17 cellular contexts compared by ENCODE assay signal in genomic region chr13:66748712-66749111, GRCh38.
"Had no signal": no experiment of that assay in that cellular context is flagged by ENCODE, and none has a peak within 500 bp of the region (broad histone marks: within the 10 kb centered on the region; RNA-seq: fewer than 3 reads in every experiment).

No MANE protein-coding gene starts in this region.

- H3K27ac ChIP-seq: pancreas, sigmoid colon, SK-N-MC, transverse colon had no signal

- H3K4me1 Mint-ChIP-seq: central memory CD8-positive, alpha-beta T cell; naive thymus-derived CD8-positive, alpha-beta T cell had no signal

- ATAC-seq: left cardiac atrium; mucosa of descending colon; naive thymus-derived CD8-positive, alpha-beta T cell; pancreas had no signal

- H3K9me3 ChIP-seq: mucosa of descending colon, pancreas, sigmoid colon, transverse colon had no signal

- H3K27me3 Mint-ChIP-seq: central memory CD8-positive, alpha-beta T cell; naive thymus-derived CD8-positive, alpha-beta T cell had no signal

- H3K27me3 ChIP-seq: pancreas, sigmoid colon, transverse colon had no signal

- H3K36me3 ChIP-seq: pancreas, sigmoid colon, transverse colon had no signal

- H3K4me1 ChIP-seq: pancreas, sigmoid colon, transverse colon had no signal

- DNase-seq: activated CD4-positive, alpha-beta T cell treated with anti-CD3 and anti-CD28 coated beads for 1 hour; activated CD8-positive, alpha-beta memory T cell treated with anti-CD3 and anti-CD28 coated beads, Interleukin-2, amount 50 U/mL, for 48 hours; activated naive CD4-positive, alpha-beta T cell; cortex of kidney; effector CD8-positive, alpha-beta T cell; foreskin fibroblast; head of caudate nucleus; left cardiac atrium; mucosa of descending colon; naive thymus-derived CD8-positive, alpha-beta T cell; pancreas; sigmoid colon; stimulated activated naive CD4-positive, alpha-beta T cell; transverse colon had no signal

- H3K4me3 Mint-ChIP-seq: activated T-helper 1 cell treated with anti-CD3 and anti-CD28 coated beads, Interleukin-12 subunit alpha, Interleukin-12 subunit beta, Interleukin-2, Interleukin-4 antibody, amounts not matched to agents 30 ng/mL and 10 ng/mL and 1 ng/mL, durations not matched to agents 14 hours and 24 hours and 36 hours; central memory CD8-positive, alpha-beta T cell; naive thymus-derived CD8-positive, alpha-beta T cell had no signal

- H3K4me3 ChIP-seq: mucosa of descending colon, pancreas, sigmoid colon, SK-N-MC, transverse colon had no signal

- H3K27ac Mint-ChIP-seq: activated T-helper 1 cell treated with anti-CD3 and anti-CD28 coated beads, Interleukin-12 subunit alpha, Interleukin-12 subunit beta, Interleukin-2, Interleukin-4 antibody, amounts not matched to agents 30 ng/mL and 10 ng/mL and 1 ng/mL, durations not matched to agents 14 hours and 24 hours and 36 hours; naive thymus-derived CD8-positive, alpha-beta T cell had no signal

- H3K36me3 Mint-ChIP-seq: naive thymus-derived CD8-positive, alpha-beta T cell had no signal
